ENCODE assay signal across 9 cellular contexts in the genomic region with DNA sequence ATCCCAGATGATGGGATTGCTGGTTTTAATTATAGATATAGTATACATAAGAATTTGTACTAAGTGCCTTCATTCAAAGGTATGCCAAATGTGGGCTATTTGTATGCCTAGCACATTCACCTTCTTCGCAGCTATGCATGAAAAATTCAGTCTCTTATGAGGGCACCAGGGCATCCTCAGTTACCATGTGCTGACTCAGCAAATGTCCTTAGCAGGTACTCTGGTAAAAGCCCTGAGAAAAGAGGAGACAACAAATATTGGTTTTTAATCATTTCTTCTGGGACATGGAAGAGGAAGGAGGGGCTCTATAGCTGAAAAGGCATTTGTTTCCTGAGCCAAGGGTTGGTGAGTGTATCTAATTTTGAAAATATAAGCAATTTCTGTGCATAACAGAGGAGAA.
"Had no signal": no experiment of that assay in that cellular context is flagged by ENCODE, and none has a peak within 500 bp of the region (broad histone marks: within the 10 kb centered on the region; RNA-seq: fewer than 3 reads in every experiment).

No MANE protein-coding gene starts in this region.

- H3K27ac ChIP-seq: HL-60 had no signal

- H3K4me3 Mint-ChIP-seq: GM23338, HFFc6, IgD-negative memory B cell had no signal

- H2AFZ ChIP-seq: GM23338 had no signal

- H3K4me3 ChIP-seq: GM23338, HAP-1 had no signal

- H3K4me1 Mint-ChIP-seq: GM23338, IgD-negative memory B cell had no signal

- H3K4me1 ChIP-seq: HAP-1 had no signal

- ATAC-seq: GM23338, HCT116 had no signal

- H3K27ac Mint-ChIP-seq: GM23338, HFFc6, IgD-negative memory B cell had no signal

- H3K36me3 Mint-ChIP-seq: IgD-negative memory B cell had no signal

- H3K36me3 ChIP-seq: HAP-1 had no signal

- H3K9me3 ChIP-seq: HAP-1 had no signal

- H3K4me2 ChIP-seq: GM23338 had no signal

- H3K27me3 Mint-ChIP-seq: IgD-negative memory B cell had no signal

- DNase-seq: H7, HFFc6, Kasumi-1, KG1 had no signal
